Comparison of ENCODE assay signal across 8 cellular contexts in genomic region chr1:13730751-13731482, GRCh38. TPM values are rescaled to one million over a fixed set of nuclear protein-coding genes. Genes with fewer than 3 reads are reported as not detected.
DNase-seq lines count a peak whose midpoint lies in the region; ATAC-seq and TF ChIP-seq lines count a peak whose summit lies in the region.

No MANE protein-coding gene starts in this region.

- TF ChIP-seq POLR2A in spleen (IDR thresholded peaks at IDR 0.05): peak in 2 of 3 donors; percentile 14 to 77

- H3K27me3 ChIP-seq in spleen (replicated peaks in 1 of 7) (no peaks in the 10 kb centered on the region), endodermal cell (ENCODE audit: control insufficient read depth, insufficient read depth, low read length, poor library complexity, severe bottlenecking) (peaks cover 79% of the 10 kb centered on the region)

- H3K9me3 Mint-ChIP-seq in dendritic cell treated with granulocyte-macrophage colony-stimulating factor and Interleukin-4, amounts not matched to agents 40 ng/mL and 50 ng/mL, for 4 days: no peaks in the 10 kb centered on the region
- H3K9me3 Mint-ChIP-seq in endodermal cell: no peaks in the 10 kb centered on the region

- peak overlapping the region in 4 of 8 donors; percentile 9 to 53 (median 20) for H3K4me3 ChIP-seq in spleen
- no peak overlapping the region for H3K4me3 ChIP-seq in endodermal cell (ENCODE audit: low read length)

- peak in 9 of 11 experiments; percentile 5 to 59 (median 44) for TF ChIP-seq CTCF in spleen (IDR thresholded peaks at IDR 0.05 in 8 of 11, conservative IDR thresholded peaks at IDR 0.05 in 3 of 11)
- no peak for TF ChIP-seq CTCF in endodermal cell (conservative IDR thresholded peaks at IDR 0.05)

- peak overlapping the region; percentile 73 for H3K27ac Mint-ChIP-seq in dendritic cell treated with granulocyte-macrophage colony-stimulating factor and Interleukin-4, amounts not matched to agents 40 ng/mL and 50 ng/mL, for 4 days
- H3K27ac Mint-ChIP-seq in endodermal cell: no peak overlapping the region

- no peak overlapping the region for H3K9ac ChIP-seq in endodermal cell (ENCODE audit: extremely low read depth, low read length, poor library complexity, severe bottlenecking)

- intact Hi-C loops in dendritic cell treated with granulocyte-macrophage colony-stimulating factor and Interleukin-4, amounts not matched to agents 40 ng/mL and 50 ng/mL, for 4 days (cut with micrococcal nuclease): no loop called here
- intact Hi-C loops in spleen (cut with DNase I; ENCODE audit: low total_unique reads): no loop called here

- H3K27me3 Mint-ChIP-seq in dendritic cell treated with granulocyte-macrophage colony-stimulating factor and Interleukin-4, amounts not matched to agents 40 ng/mL and 50 ng/mL, for 4 days: no peaks in the 10 kb centered on the region
- H3K27me3 Mint-ChIP-seq in endodermal cell (ENCODE audit: insufficient read depth): peaks cover 47% of the 10 kb centered on the region

- peak overlapping the region; percentile 76 for H3K4me3 Mint-ChIP-seq in dendritic cell treated with granulocyte-macrophage colony-stimulating factor and Interleukin-4, amounts not matched to agents 40 ng/mL and 50 ng/mL, for 4 days
- H3K4me3 Mint-ChIP-seq in endodermal cell: no peak overlapping the region

- ATAC-seq in HG03442 (IDR thresholded peaks at IDR 0.05; ENCODE audit: unreplicated experiment): peak; percentile 86

- H3K4me1 ChIP-seq in spleen (peaks cover 7 to 94% (median 64%) of the 10 kb centered on the region in 6 donors), endodermal cell (ENCODE audit: control insufficient read depth, insufficient read depth, low read length) (peaks cover 5% of the 10 kb centered on the region)

- H3K9me3 ChIP-seq in spleen: no peaks in the 10 kb centered on the region
- H3K9me3 ChIP-seq in endodermal cell (ENCODE audit: control insufficient read depth, low read length): no peaks in the 10 kb centered on the region

- DNase-seq in AG20443 (ENCODE audit: low spot score): peak; percentile 32
- DNase-seq in GM19240 (ENCODE audit: insufficient read length, low spot score): peak; percentile 77
- peak; percentile 56 to 58 for DNase-seq in activated CD4-positive, alpha-beta T cell treated with anti-CD3 and anti-CD28 coated beads for 24 hours (ENCODE audit: low read depth in 2 of 2)
- DNase-seq in spleen: peak; percentile 95
- no peak for DNase-seq in COLO668 (lab: John Stamatoyannopoulos, UW; ENCODE audit: unreplicated experiment)
- no peak for DNase-seq in endodermal cell

- 11 to 32% (median 20%) methylated on average over 12 of the region's 12 CpGs for WGBS in spleen, 5 donors
- WGBS in endodermal cell (ENCODE audit: insufficient coverage in 1 of 2, insufficient read length in 1 of 2), 2 experiments: 90 to 95% methylated on average over 7 to 12 of the region's 12 CpGs

- H3K27ac ChIP-seq in spleen (peak overlapping the region; percentile 58 to 96 (median 88)), endodermal cell (ENCODE audit: low read depth, low read length) (no peak overlapping the region)

- peaks cover 0 to 8% (median 0%) of the 10 kb centered on the region in 6 donors for H3K36me3 ChIP-seq in spleen
- no peaks in the 10 kb centered on the region for H3K36me3 ChIP-seq in endodermal cell (ENCODE audit: control insufficient read depth, insufficient read depth, low read length)

- H3K4me1 Mint-ChIP-seq in dendritic cell treated with granulocyte-macrophage colony-stimulating factor and Interleukin-4, amounts not matched to agents 40 ng/mL and 50 ng/mL, for 4 days (ENCODE audit: low read depth): peaks cover 20% of the 10 kb centered on the region
- peaks cover 39% of the 10 kb centered on the region for H3K4me1 Mint-ChIP-seq in endodermal cell

- peaks cover 14% of the 10 kb centered on the region for H3K36me3 Mint-ChIP-seq in dendritic cell treated with granulocyte-macrophage colony-stimulating factor and Interleukin-4, amounts not matched to agents 40 ng/mL and 50 ng/mL, for 4 days (ENCODE audit: low read depth)
- peaks cover 7% of the 10 kb centered on the region for H3K36me3 Mint-ChIP-seq in endodermal cell (ENCODE audit: low read depth)

RNA-seq across cellular contexts. Expression of gene PRDM2, which starts 30.9 kb away (rescaled TPM):
- total RNA-seq in spleen (10 to 100 TPM; 54.7 to 75.7 (median 63.4) TPM), endodermal cell (10 to 100 TPM; 29.4 to 35.4 TPM)
- polyA plus RNA-seq in spleen: 10 to 100 TPM; 12.0 to 17.5 (median 15.5) TPM
- polyA plus RNA-seq in endodermal cell (2013, experiment 1 of 2): 35.9 TPM
- 40.1 TPM for polyA plus RNA-seq in endodermal cell (2013, experiment 2 of 2)

Comparison
In these comparisons a context has a peak if more than half of its experiments do, and no peak if none do; other contexts are left out.
1. DNase-seq: peak in AG20443 (single experiment), GM19240 (single experiment), activated CD4-positive, alpha-beta T cell treated with anti-CD3 and anti-CD28 coated beads for 24 hours (2 of 2) and spleen (single experiment); none in COLO668 (single experiment) and endodermal cell (single experiment).